ENCODE assay signal across 12 cellular contexts in the genomic region with DNA sequence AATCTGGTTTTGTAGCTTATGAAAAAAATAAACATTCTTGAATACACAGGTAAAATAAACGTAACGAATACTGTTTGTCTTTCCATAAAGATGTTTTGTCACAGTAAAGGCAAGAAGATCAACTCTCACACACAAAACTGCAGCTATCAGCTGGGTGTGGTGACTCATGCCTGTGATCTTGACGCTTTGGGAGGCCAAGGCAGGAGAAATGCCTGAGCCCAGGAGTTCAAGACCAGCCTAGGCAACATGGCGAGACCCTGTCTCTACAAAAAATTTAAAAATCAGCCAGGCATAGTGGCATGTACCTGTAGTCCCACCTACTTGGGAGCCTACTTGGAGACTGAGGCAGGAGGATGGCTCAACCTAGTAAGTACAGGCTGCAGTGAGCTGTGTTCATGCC. TPM values are rescaled to one million over a fixed set of nuclear protein-coding genes. Genes with fewer than 3 reads are reported as not detected.
DNase-seq lines count a peak whose midpoint lies in the region; ATAC-seq and TF ChIP-seq lines count a peak whose summit lies in the region.
"Had no signal": no experiment of that assay in that cellular context is flagged by ENCODE, and none has a peak within 500 bp of the region (broad histone marks: within the 10 kb centered on the region; RNA-seq: fewer than 3 reads in every experiment).

No MANE protein-coding gene starts in this region.

- peak; percentile 27 for DNase-seq in activated naive CD4-positive, alpha-beta T cell treated with Interleukin-2 at 50 U/mL for 16 hours
- no peak for DNase-seq in activated naive CD4-positive, alpha-beta T cell (lab: John Stamatoyannopoulos, UW)
- DNase-seq in activated CD4-positive, alpha-beta memory T cell treated with anti-CD3 and anti-CD28 coated beads, Interleukin-2, amount 10 ng/mL, durations not matched to agents 7 days and 5 days: peak; percentile 31
- no peak for DNase-seq in effector memory CD8-positive, alpha-beta T cell
- no peak for DNase-seq in stimulated activated naive B cell treated with anti-CD40 and anti-IgM and Interleukin-4, amounts not matched to agents 10 μg/mL and 1 μg/mL and 100 μg/mL, for 72 hours
- no peak for DNase-seq in NCI-H2196 (lab: John Stamatoyannopoulos, UW; ENCODE audit: unreplicated experiment)
- DNase-seq in sigmoid colon: no peak
- DNase-seq in COR-L47 (lab: John Stamatoyannopoulos, UW): no peak
- DNase-seq: body of pancreas, EL, NCI-H1417 had no signal

- CTCF ChIA-PET in activated CD4-positive, alpha-beta memory T cell treated with anti-CD3 and anti-CD28 coated beads, Interleukin-2, amount 10 ng/mL, durations not matched to agents 7 days and 5 days (lab: Charles Lee): interaction anchor here (0.6 kb wide), 1 partner anchor 1243 kb away, joined by 3 read pairs; no protein-coding TSS in a partner anchor

- H3K36me3 ChIP-seq in sigmoid colon: no peaks in the 10 kb centered on the region

- POLR2A ChIA-PET in activated CD4-positive, alpha-beta memory T cell treated with anti-CD3 and anti-CD28 coated beads, Interleukin-2, amount 10 ng/mL, durations not matched to agents 7 days and 5 days (lab: Charles Lee): interaction anchor here (1.1 to 1.6 kb wide), 4 partner anchors 8 to 76 kb away, joined by 4 to 18 read pairs (median 4); partner anchors contain the start of gene CBLB

- H3K4me1 Mint-ChIP-seq in activated CD4-positive, alpha-beta memory T cell treated with anti-CD3 and anti-CD28 coated beads, Interleukin-2, amount 10 ng/mL, durations not matched to agents 7 days and 5 days: peaks cover 70% of the 10 kb centered on the region
- H3K4me1 Mint-ChIP-seq in effector memory CD8-positive, alpha-beta T cell (ENCODE audit: low read depth in 2 of 2): peaks cover 49 to 76% of the 10 kb centered on the region in 2 donors
- peaks cover 38 to 75% of the 10 kb centered on the region in 2 donors for H3K4me1 Mint-ChIP-seq in stimulated activated naive B cell treated with anti-CD40 and anti-IgM and Interleukin-4, amounts not matched to agents 10 μg/mL and 1 μg/mL and 100 μg/mL, for 72 hours

- no peak overlapping the region for H3K27ac ChIP-seq in sigmoid colon
- H3K27ac ChIP-seq: body of pancreas had no signal

- H3K4me1 ChIP-seq in sigmoid colon: peaks cover 0 to 15% (median 7%) of the 10 kb centered on the region in 4 donors
- H3K4me1 ChIP-seq: body of pancreas had no signal

- TF ChIP-seq POLR2A in sigmoid colon (IDR thresholded peaks at IDR 0.05): no peak

- H3K4me3 ChIP-seq in sigmoid colon: no peak overlapping the region
- H3K4me3 ChIP-seq: body of pancreas had no signal

- TF ChIP-seq CTCF in sigmoid colon (IDR thresholded peaks at IDR 0.05): no peak

- intact Hi-C loops in sigmoid colon (cut with DNase I): loop anchor here (5.0 kb wide), 1 partner anchor 37 kb away; no protein-coding TSS in a partner anchor

- no peaks in the 10 kb centered on the region for H3K27me3 Mint-ChIP-seq in activated CD4-positive, alpha-beta memory T cell treated with anti-CD3 and anti-CD28 coated beads, Interleukin-2, amount 10 ng/mL, durations not matched to agents 7 days and 5 days
- no peaks in the 10 kb centered on the region for H3K27me3 Mint-ChIP-seq in effector memory CD8-positive, alpha-beta T cell
- H3K27me3 Mint-ChIP-seq in stimulated activated naive B cell treated with anti-CD40 and anti-IgM and Interleukin-4, amounts not matched to agents 10 μg/mL and 1 μg/mL and 100 μg/mL, for 72 hours: no peaks in the 10 kb centered on the region
- H3K27me3 Mint-ChIP-seq: progenitor cell of endocrine pancreas had no signal

- peak overlapping the region; percentile 77 for H3K27ac Mint-ChIP-seq in activated CD4-positive, alpha-beta memory T cell treated with anti-CD3 and anti-CD28 coated beads, Interleukin-2, amount 10 ng/mL, durations not matched to agents 7 days and 5 days
- peak overlapping the region; percentile 76 to 87 for H3K27ac Mint-ChIP-seq in effector memory CD8-positive, alpha-beta T cell
- H3K27ac Mint-ChIP-seq in stimulated activated naive B cell treated with anti-CD40 and anti-IgM and Interleukin-4, amounts not matched to agents 10 μg/mL and 1 μg/mL and 100 μg/mL, for 72 hours: peak overlapping the region; percentile 42
- H3K27ac Mint-ChIP-seq: progenitor cell of endocrine pancreas had no signal

- ATAC-seq in effector memory CD8-positive, alpha-beta T cell (replicated peaks): peak; percentile 18
- peak in 1 of 2 donors; percentile 32 for ATAC-seq in stimulated activated naive B cell treated with anti-CD40 and anti-IgM and Interleukin-4, amounts not matched to agents 10 μg/mL and 1 μg/mL and 100 μg/mL, for 72 hours (replicated peaks)
- ATAC-seq: body of pancreas had no signal

- H3K4me3 Mint-ChIP-seq in activated CD4-positive, alpha-beta memory T cell treated with anti-CD3 and anti-CD28 coated beads, Interleukin-2, amount 10 ng/mL, durations not matched to agents 7 days and 5 days: peak overlapping the region; percentile 2
- peak overlapping the region; percentile 66 to 82 for H3K4me3 Mint-ChIP-seq in effector memory CD8-positive, alpha-beta T cell
- peak overlapping the region; percentile 6 to 29 for H3K4me3 Mint-ChIP-seq in stimulated activated naive B cell treated with anti-CD40 and anti-IgM and Interleukin-4, amounts not matched to agents 10 μg/mL and 1 μg/mL and 100 μg/mL, for 72 hours

- no peaks in the 10 kb centered on the region for H3K9me3 Mint-ChIP-seq in activated CD4-positive, alpha-beta memory T cell treated with anti-CD3 and anti-CD28 coated beads, Interleukin-2, amount 10 ng/mL, durations not matched to agents 7 days and 5 days
- H3K9me3 Mint-ChIP-seq in effector memory CD8-positive, alpha-beta T cell: no peaks in the 10 kb centered on the region
- peaks cover 0 to 3% of the 10 kb centered on the region in 2 donors for H3K9me3 Mint-ChIP-seq in stimulated activated naive B cell treated with anti-CD40 and anti-IgM and Interleukin-4, amounts not matched to agents 10 μg/mL and 1 μg/mL and 100 μg/mL, for 72 hours

- no peaks in the 10 kb centered on the region for H3K27me3 ChIP-seq in sigmoid colon
- H3K27me3 ChIP-seq: body of pancreas had no signal

- 54 to 68% methylated on average over 4 of the region's 4 CpGs for WGBS in sigmoid colon, 2 donors

- no peaks in the 10 kb centered on the region for H3K9me3 ChIP-seq in sigmoid colon
- H3K9me3 ChIP-seq: body of pancreas had no signal

- TF ChIP-seq EP300 in sigmoid colon (IDR thresholded peaks at IDR 0.05): no peak

- peaks cover 58% of the 10 kb centered on the region for H3K36me3 Mint-ChIP-seq in activated CD4-positive, alpha-beta memory T cell treated with anti-CD3 and anti-CD28 coated beads, Interleukin-2, amount 10 ng/mL, durations not matched to agents 7 days and 5 days (ENCODE audit: low read depth)
- peaks cover 16% of the 10 kb centered on the region for H3K36me3 Mint-ChIP-seq in effector memory CD8-positive, alpha-beta T cell (ENCODE audit: insufficient read depth)
- H3K36me3 Mint-ChIP-seq in stimulated activated naive B cell treated with anti-CD40 and anti-IgM and Interleukin-4, amounts not matched to agents 10 μg/mL and 1 μg/mL and 100 μg/mL, for 72 hours: peaks cover 9 to 22% of the 10 kb centered on the region in 2 donors

RNA-seq across cellular contexts. Expression of gene CBLB, which starts 39.6 kb away (rescaled TPM):
- 10 to 100 TPM; 68.8 to 76.3 TPM for total RNA-seq in activated CD4-positive, alpha-beta memory T cell treated with anti-CD3 and anti-CD28 coated beads, Interleukin-2, amount 10 ng/mL, durations not matched to agents 7 days and 5 days
- total RNA-seq in sigmoid colon: 10 to 100 TPM; 27.4 to 55.9 (median 48.3) TPM
- 10 to 100 TPM in 2 of 3 donors, 1 to 10 TPM in 1; 9.6 to 16.6 (median 15.2) TPM for polyA plus RNA-seq in sigmoid colon

Comparison
In these comparisons a context has a peak if more than half of its experiments do, and no peak if none do; other contexts are left out.
1. DNase-seq: peak in activated naive CD4-positive, alpha-beta T cell treated with Interleukin-2 at 50 U/mL for 16 hours (single experiment) and activated CD4-positive, alpha-beta memory T cell treated with anti-CD3 and anti-CD28 coated beads, Interleukin-2, amount 10 ng/mL, durations not matched to agents 7 days and 5 days (single experiment); none in activated naive CD4-positive, alpha-beta T cell (0 of 4), effector memory CD8-positive, alpha-beta T cell (0 of 3), stimulated activated naive B cell treated with anti-CD40 and anti-IgM and Interleukin-4, amounts not matched to agents 10 μg/mL and 1 μg/mL and 100 μg/mL, for 72 hours (single experiment), NCI-H2196 (single experiment), sigmoid colon (single experiment) and COR-L47 (single experiment).
2. H3K4me3 Mint-ChIP-seq: peak in every context shown above with its lines; median percentile 74 in effector memory CD8-positive, alpha-beta T cell; 18 in stimulated activated naive B cell treated with anti-CD40 and anti-IgM and Interleukin-4, amounts not matched to agents 10 μg/mL and 1 μg/mL and 100 μg/mL, for 72 hours; 2 in activated CD4-positive, alpha-beta memory T cell treated with anti-CD3 and anti-CD28 coated beads, Interleukin-2, amount 10 ng/mL, durations not matched to agents 7 days and 5 days.
3. Peak in every context shown above with its lines, with median percentiles within 50 percentile points of each other: H3K27ac Mint-ChIP-seq.